Comparison of ENCODE assay signal across 1 cellular context in genomic region chr1:160459687-160460086, GRCh38.
TF ChIP-seq lines count a peak whose summit lies in the region.

No MANE protein-coding gene starts in this region.

TF ChIP-seq in GM12878, 131 proteins besides CTCF, POLR2A, EP300 and RAD21 (continued from another document):
- TF ChIP-seq NKRF (conservative IDR thresholded peaks at IDR 0.05) = no peak
- TF ChIP-seq ZNF622 (IDR thresholded peaks at IDR 0.05) = no peak
- no peak for TF ChIP-seq DPF2 (IDR thresholded peaks at IDR 0.05)
